Comparison of ENCODE assay signal across 15 cellular contexts in genomic region chr4:67632492-67632891, GRCh38.
DNase-seq lines count a peak whose midpoint lies in the region; ATAC-seq and TF ChIP-seq lines count a peak whose summit lies in the region.
"Had no signal": no experiment of that assay in that cellular context is flagged by ENCODE, and none has a peak within 500 bp of the region (broad histone marks: within the 10 kb centered on the region; RNA-seq: fewer than 3 reads in every experiment).

No MANE protein-coding gene starts in this region.

- H3K4me1 ChIP-seq in lower lobe of right lung (no peaks in the 10 kb centered on the region), SJCRH30 (no peaks in the 10 kb centered on the region)
- H3K4me1 ChIP-seq: stomach had no signal

- H3K27me3 ChIP-seq in lower lobe of right lung (ENCODE audit: low read depth): no peaks in the 10 kb centered on the region
- H3K27me3 ChIP-seq in SJCRH30: 0 out of 2 replicates have a peak, but pooled peaks cover 3% of the 10 kb centered on the region
- H3K27me3 ChIP-seq: stomach had no signal

- H3K4me3 ChIP-seq in lower lobe of right lung: no peak overlapping the region
- no peak overlapping the region for H3K4me3 ChIP-seq in SJCRH30
- H3K4me3 ChIP-seq: stomach had no signal

- TF ChIP-seq CTCF in lower lobe of right lung (IDR thresholded peaks at IDR 0.05): no peak
- no peak for TF ChIP-seq CTCF in GM10266 (IDR thresholded peaks at IDR 0.05; ENCODE audit: control insufficient read depth, insufficient read depth, low read depth, missing control alignments)

- H3K9me3 ChIP-seq in lower lobe of right lung: no peaks in the 10 kb centered on the region
- H3K9me3 ChIP-seq in SJCRH30 (replicated peaks): no peaks in the 10 kb centered on the region
- H3K9me3 ChIP-seq: stomach had no signal

- intact Hi-C loops in lower lobe of right lung (cut with DNase I): no loop called here

- ATAC-seq in GM18498 (IDR thresholded peaks at IDR 0.05; ENCODE audit: unreplicated experiment) (peak; percentile 83), GM21723 (IDR thresholded peaks at IDR 0.05; ENCODE audit: unreplicated experiment) (peak; percentile 56), lower lobe of right lung (peak; percentile 23 to 72), GM19351 (IDR thresholded peaks at IDR 0.05; ENCODE audit: unreplicated experiment) (no peak)
- ATAC-seq: activated CD4-positive, alpha-beta T cell treated with anti-CD3 and anti-CD28 coated beads for 36 hours had no signal

- H3K27ac ChIP-seq in lower lobe of right lung: no peak overlapping the region
- no peak overlapping the region for H3K27ac ChIP-seq in SJCRH30
- H3K27ac ChIP-seq: stomach had no signal

- peak; percentile 26 for DNase-seq in SKM-1 (lab: John Stamatoyannopoulos, UW; ENCODE audit: unreplicated experiment)
- no peak for DNase-seq in lower lobe of right lung
- DNase-seq in NCI-H2107 treated with DMSO at 0.1 percent for 48 hours (lab: John Stamatoyannopoulos, UW; ENCODE audit: unreplicated experiment): no peak
- no peak for DNase-seq in SJCRH30
- no peak for DNase-seq in GM10266 (ENCODE audit: extremely low spot score)
- DNase-seq: activated CD4-positive, alpha-beta T cell treated with anti-CD3 and anti-CD28 coated beads for 36 hours; activated T-cell treated with anti-CD3 and anti-CD28 coated beads for 4 hours; effector memory CD4-positive, alpha-beta T cell; NCI-H2081 treated with DMSO at 0.1 percent for 48 hours; NCI-H526 treated with DMSO at 0.1 percent for 48 hours; posterior cingulate gyrus; stomach had no signal

- H3K36me3 ChIP-seq in lower lobe of right lung (peaks cover 68% of the 10 kb centered on the region), SJCRH30 (peaks cover 64% of the 10 kb centered on the region)
